10 cellular contexts compared by ENCODE assay signal in the genomic region with DNA sequence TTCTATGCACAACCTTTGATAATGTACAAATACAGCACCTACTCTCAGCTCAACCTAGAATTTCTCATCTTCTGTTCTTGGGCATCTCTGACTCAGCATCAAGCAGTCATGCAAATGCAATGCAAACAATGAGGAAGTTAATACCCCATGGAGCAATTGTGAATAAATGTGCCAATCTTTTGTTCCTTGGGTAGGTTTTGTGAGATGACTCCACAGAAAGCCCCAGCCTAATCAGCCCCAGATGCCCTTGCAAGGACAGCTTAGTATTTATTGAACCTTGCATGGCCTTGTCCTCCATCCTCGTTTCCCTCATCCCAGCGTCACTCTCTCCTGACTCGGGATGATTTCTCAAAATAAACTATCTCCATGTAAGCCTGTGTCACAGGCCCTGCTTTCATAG.
DNase-seq lines count a peak whose midpoint lies in the region; TF ChIP-seq lines count a peak whose summit lies in the region.
"Had no signal": no experiment of that assay in that cellular context is flagged by ENCODE, and none has a peak within 500 bp of the region (broad histone marks: within the 10 kb centered on the region; RNA-seq: fewer than 3 reads in every experiment).

No MANE protein-coding gene starts in this region.

- intact Hi-C loops in ovary (cut with DNase I), result no loop called here

- TF ChIP-seq POLR2A in ovary (IDR thresholded peaks at IDR 0.05), result no peak

- CTCF ChIA-PET in RWPE1 (lab: Yijun Ruan, JAX), result interaction anchor here (1.0 kb wide), 1 partner anchor 9 kb away, joined by 3 read pairs; no protein-coding TSS in a partner anchor

- no peak for TF ChIP-seq CTCF in RWPE1 (conservative IDR thresholded peaks at IDR 0.05; ENCODE audit: low read depth)
- TF ChIP-seq CTCF in fibroblast of the aortic adventitia (IDR thresholded peaks at IDR 0.05; ENCODE audit: insufficient read depth, low read length), result no peak
- no peak for TF ChIP-seq CTCF in retinal pigment epithelial cell (conservative IDR thresholded peaks at IDR 0.05; ENCODE audit: low read depth, low read length)
- no peak for TF ChIP-seq CTCF in ovary (IDR thresholded peaks at IDR 0.05)

- POLR2A ChIA-PET in RWPE1 (lab: Yijun Ruan, JAX; ENCODE audit: low non-redundant PET), result no interaction called here

- DNase-seq in HCEC 1CT (peak; percentile 93), RWPE1 (ENCODE audit: low spot score) (peak; percentile 72), fibroblast of the aortic adventitia (ENCODE audit: low read depth) (peak; percentile 93), retinal pigment epithelial cell (ENCODE audit: low read depth) (peak; percentile 67), ovary (no peak), GM19240 (ENCODE audit: insufficient read length, low spot score) (no peak), DMS79 treated with DMSO at 0.1 percent for 48 hours (lab: John Stamatoyannopoulos, UW) (no peak)
- DNase-seq: activated effector memory CD4-positive, alpha-beta T cell treated with Interleukin-2 at 50 U/mL for 16 hours; NCI-H1105 treated with DMSO at 0.1 percent for 48 hours; T-helper 1 cell had no signal

- no peaks in the 10 kb centered on the region for H3K27me3 ChIP-seq in ovary

- no peaks in the 10 kb centered on the region for H3K4me1 ChIP-seq in ovary (ENCODE audit: insufficient read depth)

- H3K4me3 ChIP-seq in fibroblast of the aortic adventitia (ENCODE audit: low read depth, low read length) (no peak overlapping the region), retinal pigment epithelial cell (ENCODE audit: low read length) (no peak overlapping the region), ovary (no peak overlapping the region)

- 54 to 61% (median 61%) methylated on average over 3 of the region's 3 CpGs for WGBS in ovary, 3 donors

- no peaks in the 10 kb centered on the region for H3K36me3 ChIP-seq in ovary

- TF ChIP-seq EP300 in ovary (IDR thresholded peaks at IDR 0.05), result no peak

- H3K27ac ChIP-seq in RWPE1 (no peak overlapping the region), ovary (no peak overlapping the region)

- no peaks in the 10 kb centered on the region for H3K9me3 ChIP-seq in ovary

Comparison
In these comparisons a context has a peak if more than half of its experiments do, and no peak if none do; other contexts are left out.
1. DNase-seq: peak in HCEC 1CT (single experiment), RWPE1 (single experiment), fibroblast of the aortic adventitia (single experiment) and retinal pigment epithelial cell (single experiment); none in ovary (0 of 5), GM19240 (single experiment) and DMS79 treated with DMSO at 0.1 percent for 48 hours (single experiment).